1 cellular context compared by ENCODE assay signal in genomic region chr17:39750131-39751015, GRCh38.
TF ChIP-seq lines count a peak whose summit lies in the region.

No MANE protein-coding gene starts in this region.

TF ChIP-seq in HepG2, 621 proteins besides CTCF, POLR2A, EP300 and RAD21 (continued from another document and continues in another):
- TF ChIP-seq SOX6 (IDR thresholded peaks at IDR 0.05) (no peak), SOX6 (CRISPR knock-in tag; IDR thresholded peaks at IDR 0.05) (peak; percentile 64), WIZ (CRISPR knock-in tag; IDR thresholded peaks at IDR 0.05) (no peak), ZNF280B (CRISPR knock-in tag; IDR thresholded peaks at IDR 0.05; ENCODE audit: borderline replicate concordance) (peak; percentile 65), ESRRA (CRISPR knock-in tag; IDR thresholded peaks at IDR 0.05; ENCODE audit: low read depth) (peak; percentile 98), GLI4 (CRISPR knock-in tag; IDR thresholded peaks at IDR 0.05; ENCODE audit: borderline replicate concordance) (peak; percentile 65; the same call in 1 of the 2 replicates), ZNF451 (CRISPR knock-in tag; IDR thresholded peaks at IDR 0.05) (peak; percentile 82), RNF2 (conservative IDR thresholded peaks at IDR 0.05; ENCODE audit: low read depth) (no peak), ZNF768 (CRISPR knock-in tag; IDR thresholded peaks at IDR 0.05) (peak; percentile 69; the same call in 1 of the 2 replicates), CREB3 (CRISPR knock-in tag; IDR thresholded peaks at IDR 0.05) (no peak), MEF2D (CRISPR knock-in tag; IDR thresholded peaks at IDR 0.05) (0 out of 2 replicates have a peak, but pooled peaks have one; percentile 30), NAIF1 (CRISPR knock-in tag; IDR thresholded peaks at IDR 0.05; ENCODE audit: borderline replicate concordance) (no peak), SMYD3 (CRISPR knock-in tag; IDR thresholded peaks at IDR 0.05) (no peak), HNRNPL (IDR thresholded peaks at IDR 0.05; ENCODE audit: low read depth, low read length) (peak; percentile 87), GABPA (IDR thresholded peaks at IDR 0.05; ENCODE audit: low read depth, low read length) (no peak), GABPA (CRISPR knock-in tag; IDR thresholded peaks at IDR 0.05; ENCODE audit: low read depth) (no peak), RORA (CRISPR knock-in tag; IDR thresholded peaks at IDR 0.05) (no peak), NFE2 (CRISPR knock-in tag; IDR thresholded peaks at IDR 0.05) (no peak), CSRNP1 (CRISPR knock-in tag; IDR thresholded peaks at IDR 0.05) (0 out of 2 replicates have a peak, but pooled peaks have one; percentile 21), ZNF121 (CRISPR knock-in tag; IDR thresholded peaks at IDR 0.05) (no peak), NPAS2 (CRISPR knock-in tag; IDR thresholded peaks at IDR 0.05; ENCODE audit: borderline replicate concordance) (no peak), NFYB (CRISPR knock-in tag; IDR thresholded peaks at IDR 0.05) (no peak), ZNF513 (CRISPR knock-in tag; conservative IDR thresholded peaks at IDR 0.05) (no peak), ZNF790 (CRISPR knock-in tag; IDR thresholded peaks at IDR 0.05; ENCODE audit: borderline replicate concordance) (no peak), KLF15 (CRISPR knock-in tag; IDR thresholded peaks at IDR 0.05; ENCODE audit: borderline replicate concordance) (no peak), MIER3 (CRISPR knock-in tag; IDR thresholded peaks at IDR 0.05; ENCODE audit: borderline replicate concordance) (0 out of 2 replicates have a peak, but pooled peaks have one; percentile 11), ZFP90 (CRISPR knock-in tag; IDR thresholded peaks at IDR 0.05; ENCODE audit: borderline replicate concordance) (peak; percentile 99), TRIM24 (CRISPR knock-in tag; IDR thresholded peaks at IDR 0.05) (no peak), BCL6 (CRISPR knock-in tag; IDR thresholded peaks at IDR 0.05) (no peak), FOXP4 (CRISPR knock-in tag; IDR thresholded peaks at IDR 0.05) (peak; percentile 49; the same call in 1 of the 2 replicates), UBTF (CRISPR knock-in tag; IDR thresholded peaks at IDR 0.05) (peak; percentile 56), ZZZ3 (CRISPR knock-in tag; IDR thresholded peaks at IDR 0.05; ENCODE audit: borderline replicate concordance) (no peak), GATAD2A (CRISPR knock-in tag; IDR thresholded peaks at IDR 0.05) (peak; percentile 87), ZNF772 (CRISPR knock-in tag; IDR thresholded peaks at IDR 0.05) (peak; percentile 46; the same call in 1 of the 2 replicates), RXRB (CRISPR knock-in tag; IDR thresholded peaks at IDR 0.05; ENCODE audit: borderline replicate concordance) (peak; percentile 99), TARDBP (CRISPR knock-in tag; IDR thresholded peaks at IDR 0.05) (no peak), ZBTB7A (CRISPR knock-in tag; IDR thresholded peaks at IDR 0.05) (peak; percentile 92), ZNF484 (CRISPR knock-in tag; IDR thresholded peaks at IDR 0.05; ENCODE audit: borderline replicate concordance, low read depth) (no peak), PITX1 (CRISPR knock-in tag; IDR thresholded peaks at IDR 0.05) (peak; percentile 54; the same call in 1 of the 2 replicates), ZBTB49 (CRISPR knock-in tag; IDR thresholded peaks at IDR 0.05; ENCODE audit: borderline replicate concordance) (no peak), IRF2 (CRISPR knock-in tag; IDR thresholded peaks at IDR 0.05) (no peak), ZNF24 (IDR thresholded peaks at IDR 0.05) (no peak), KDM5A (IDR thresholded peaks at IDR 0.05; ENCODE audit: borderline replicate concordance, low read length) (no peak), ZNF234 (CRISPR knock-in tag; conservative IDR thresholded peaks at IDR 0.05) (peak; percentile 65; the same call in 1 of the 2 replicates), ZNF343 (CRISPR knock-in tag; IDR thresholded peaks at IDR 0.05) (no peak), BRCA1 (CRISPR knock-in tag; IDR thresholded peaks at IDR 0.05) (no peak), BATF2 (CRISPR knock-in tag; IDR thresholded peaks at IDR 0.05) (no peak), ZNF607 (CRISPR knock-in tag; IDR thresholded peaks at IDR 0.05; ENCODE audit: borderline replicate concordance) (peak; percentile 79; the same call in 1 of the 2 replicates), TEAD3 (CRISPR knock-in tag; optimal IDR thresholded peaks at IDR 0.05; ENCODE audit: borderline replicate concordance) (peak; percentile 83), ZNF331 (CRISPR knock-in tag; IDR thresholded peaks at IDR 0.05) (0 out of 2 replicates have a peak, but pooled peaks have one; percentile 32), SALL2 (CRISPR knock-in tag; IDR thresholded peaks at IDR 0.05) (no peak), YEATS4 (CRISPR knock-in tag; IDR thresholded peaks at IDR 0.05; ENCODE audit: borderline replicate concordance) (no peak), ZBTB39 (CRISPR knock-in tag; IDR thresholded peaks at IDR 0.05) (0 out of 2 replicates have a peak, but pooled peaks have one; percentile 45), ZNF30 (CRISPR knock-in tag; IDR thresholded peaks at IDR 0.05) (no peak), ZNF766 (CRISPR knock-in tag; IDR thresholded peaks at IDR 0.05; ENCODE audit: borderline replicate concordance) (no peak), ZNF563 (CRISPR knock-in tag; IDR thresholded peaks at IDR 0.05) (no peak; the same call in 1 of the 2 replicates), IRF9 (CRISPR knock-in tag; IDR thresholded peaks at IDR 0.05; ENCODE audit: borderline replicate concordance) (peak; percentile 81; the same call in 1 of the 2 replicates)
